Comparison of ENCODE assay signal across 29 cellular contexts in genomic region chr6:50847890-50848594, GRCh38. TPM values are rescaled to one million over a fixed set of nuclear protein-coding genes. Genes with fewer than 3 reads are reported as not detected.
"Had no signal": no experiment of that assay in that cellular context is flagged by ENCODE, and none has a peak within 500 bp of the region (broad histone marks: within the 10 kb centered on the region; RNA-seq: fewer than 3 reads in every experiment).

No MANE protein-coding gene starts in this region.

- H3K9me3 ChIP-seq: adrenal gland, body of pancreas, gastrocnemius medialis, sigmoid colon, thyroid gland had no signal

- H2AFZ ChIP-seq: hepatocyte had no signal

- H3K4me2 ChIP-seq: hepatocyte had no signal

- H3K9me3 Mint-ChIP-seq: activated B cell treated with CpG ODN at 0.5 μM for 24 hours; activated CD8-positive, alpha-beta T cell treated with anti-CD3 and anti-CD28 coated beads for 36 hours had no signal

- H3K4me1 ChIP-seq: adrenal gland had no signal

- H3K4me3 Mint-ChIP-seq: activated B cell treated with CpG ODN at 0.5 μM for 24 hours; activated CD8-positive, alpha-beta T cell treated with anti-CD3 and anti-CD28 coated beads for 36 hours; activated naive CD8-positive, alpha-beta T cell treated with anti-CD3 and anti-CD28 coated beads for 36 hours; effector memory CD8-positive, alpha-beta T cell; memory B cell; naive thymus-derived CD4-positive, alpha-beta T cell; stimulated activated effector memory CD8-positive, alpha-beta T cell treated with anti-CD3 and anti-CD28 coated beads, Interleukin-12 subunit alpha, Interleukin-12 subunit beta, amount 100 ng/mL, for 72 hours; stimulated activated naive CD8-positive, alpha-beta T cell treated with anti-CD3 and anti-CD28 coated beads, Interleukin-15, amount 100 ng/mL, for 72 hours; T-helper 17 cell had no signal

- H3K27ac Mint-ChIP-seq: activated B cell treated with CpG ODN at 0.5 μM for 24 hours; activated CD8-positive, alpha-beta T cell treated with anti-CD3 and anti-CD28 coated beads for 36 hours; activated naive CD8-positive, alpha-beta T cell treated with anti-CD3 and anti-CD28 coated beads for 36 hours; effector memory CD8-positive, alpha-beta T cell; memory B cell; naive thymus-derived CD4-positive, alpha-beta T cell; stimulated activated effector memory CD8-positive, alpha-beta T cell treated with anti-CD3 and anti-CD28 coated beads, Interleukin-12 subunit alpha, Interleukin-12 subunit beta, amount 100 ng/mL, for 72 hours; stimulated activated naive CD8-positive, alpha-beta T cell treated with anti-CD3 and anti-CD28 coated beads, Interleukin-15, amount 100 ng/mL, for 72 hours; T-helper 17 cell had no signal

- H3K4me3 ChIP-seq: adrenal gland, body of pancreas, gastrocnemius medialis, hepatocyte, sigmoid colon, thyroid gland had no signal

- H3K79me2 ChIP-seq: hepatocyte had no signal

- H3K4me1 Mint-ChIP-seq: activated B cell treated with CpG ODN at 0.5 μM for 24 hours; memory B cell; stimulated activated effector memory CD8-positive, alpha-beta T cell treated with anti-CD3 and anti-CD28 coated beads, Interleukin-12 subunit alpha, Interleukin-12 subunit beta, amount 100 ng/mL, for 72 hours; T-helper 17 cell had no signal

- DNase-seq: activated B cell treated with CpG ODN at 0.5 μM for 24 hours; activated CD4-positive, alpha-beta T cell treated with anti-CD3 and anti-CD28 coated beads, Interleukin-2, amount 50 U/mL, for 1 hour; activated CD8-positive, alpha-beta T cell treated with anti-CD3 and anti-CD28 coated beads for 36 hours; activated effector memory CD4-positive, alpha-beta T cell treated with Interleukin-2 at 50 U/mL for 16 hours; activated naive CD4-positive, alpha-beta T cell treated with Interleukin-2 at 50 U/mL for 16 hours; activated naive CD8-positive, alpha-beta T cell treated with anti-CD3 and anti-CD28 coated beads for 36 hours; adrenal gland; aorta; body of pancreas; cortex of kidney; effector memory CD8-positive, alpha-beta T cell; erythroblast; gastrocnemius medialis; midbrain; naive thymus-derived CD4-positive, alpha-beta T cell; occipital lobe; sigmoid colon; small intestine; stimulated activated CD4-positive, alpha-beta T cell treated with anti-CD3 and anti-CD28 coated beads, Interleukin-4, amount 100 ng/mL, for 24 hours; stimulated activated naive CD8-positive, alpha-beta T cell treated with anti-CD3 and anti-CD28 coated beads, Interleukin-15, amount 100 ng/mL, for 72 hours; substantia nigra; T-helper 17 cell; thyroid gland had no signal

- ATAC-seq: activated CD8-positive, alpha-beta T cell treated with anti-CD3 and anti-CD28 coated beads for 36 hours; body of pancreas; effector memory CD8-positive, alpha-beta T cell; gastrocnemius medialis; naive thymus-derived CD4-positive, alpha-beta T cell; stimulated activated effector memory CD8-positive, alpha-beta T cell treated with anti-CD3 and anti-CD28 coated beads, Interleukin-12 subunit alpha, Interleukin-12 subunit beta, amount 100 ng/mL, for 72 hours; stimulated activated naive CD8-positive, alpha-beta T cell treated with anti-CD3 and anti-CD28 coated beads, Interleukin-15, amount 100 ng/mL, for 72 hours; T-helper 17 cell had no signal

- H3K36me3 ChIP-seq: adrenal gland, gastrocnemius medialis, sigmoid colon, thyroid gland had no signal

- H3K36me3 Mint-ChIP-seq: activated naive CD8-positive, alpha-beta T cell treated with anti-CD3 and anti-CD28 coated beads for 36 hours; memory B cell; stimulated activated effector memory CD8-positive, alpha-beta T cell treated with anti-CD3 and anti-CD28 coated beads, Interleukin-12 subunit alpha, Interleukin-12 subunit beta, amount 100 ng/mL, for 72 hours had no signal

- H3K27ac ChIP-seq: body of pancreas, gastrocnemius medialis, hepatocyte, sigmoid colon, thyroid gland had no signal

- FAIRE-seq: keratinocyte, small intestine had no signal

RNA-seq across cellular contexts. Expression of gene TFAP2B, which starts 29.4 kb away (rescaled TPM):
- total RNA-seq: activated B cell treated with CpG ODN at 0.5 μM for 24 hours; activated CD8-positive, alpha-beta T cell treated with anti-CD3 and anti-CD28 coated beads for 36 hours; activated naive CD8-positive, alpha-beta T cell treated with anti-CD3 and anti-CD28 coated beads for 36 hours; aorta; body of pancreas; cardiac septum; gastrocnemius medialis; naive thymus-derived CD4-positive, alpha-beta T cell; occipital lobe; posterior vena cava; T-helper 17 cell; thyroid gland had no signal
